In genomic region chr6:142903806-142904205, GRCh38 we compare ENCODE assay signal across 12 cellular contexts. TPM values are rescaled to one million over a fixed set of nuclear protein-coding genes. Genes with fewer than 3 reads are reported as not detected.
DNase-seq lines count a peak whose midpoint lies in the region; ATAC-seq lines count a peak whose summit lies in the region.
"Had no signal": no experiment of that assay in that cellular context is flagged by ENCODE, and none has a peak within 500 bp of the region (broad histone marks: within the 10 kb centered on the region; RNA-seq: fewer than 3 reads in every experiment).

No MANE protein-coding gene starts in this region.

- no peaks in the 10 kb centered on the region for H3K9me3 Mint-ChIP-seq in CD4-positive, CD25-positive, alpha-beta regulatory T cell
- no peaks in the 10 kb centered on the region for H3K9me3 Mint-ChIP-seq in activated naive CD8-positive, alpha-beta T cell (ENCODE audit: low read depth)
- H3K9me3 Mint-ChIP-seq: endodermal cell had no signal

- H3K36me3 ChIP-seq in CD4-positive, CD25-positive, alpha-beta regulatory T cell (ENCODE audit: control insufficient read depth, insufficient read depth, low read length) = no peaks in the 10 kb centered on the region

- H3K36me3 Mint-ChIP-seq in CD4-positive, CD25-positive, alpha-beta regulatory T cell = no peaks in the 10 kb centered on the region
- peaks cover 10% of the 10 kb centered on the region for H3K36me3 Mint-ChIP-seq in activated naive CD8-positive, alpha-beta T cell

- peak overlapping the region in 2 of 3 donors; percentile 94 to 100 for H3K27ac Mint-ChIP-seq in CD4-positive, CD25-positive, alpha-beta regulatory T cell
- H3K27ac Mint-ChIP-seq in activated naive CD8-positive, alpha-beta T cell = no peak overlapping the region
- H3K27ac Mint-ChIP-seq: endodermal cell; stimulated activated naive B cell treated with anti-CD40 and anti-IgM and Interleukin-4, amounts not matched to agents 10 μg/mL and 1 μg/mL and 100 μg/mL, for 72 hours had no signal

- ATAC-seq in CD4-positive, CD25-positive, alpha-beta regulatory T cell (ENCODE audit: low read depth in 2 of 2) = no peak
- no peak for ATAC-seq in HG03159 (IDR thresholded peaks at IDR 0.05; ENCODE audit: unreplicated experiment)
- ATAC-seq in GM19023 (IDR thresholded peaks at IDR 0.05; ENCODE audit: unreplicated experiment) = no peak
- ATAC-seq: stimulated activated naive B cell treated with anti-CD40 and anti-IgM and Interleukin-4, amounts not matched to agents 10 μg/mL and 1 μg/mL and 100 μg/mL, for 72 hours had no signal

- H3K27me3 ChIP-seq in CD4-positive, CD25-positive, alpha-beta regulatory T cell (ENCODE audit: control insufficient read depth, insufficient read depth, low read length) = no peaks in the 10 kb centered on the region

- H3K27me3 Mint-ChIP-seq in CD4-positive, CD25-positive, alpha-beta regulatory T cell = no peaks in the 10 kb centered on the region
- no peaks in the 10 kb centered on the region for H3K27me3 Mint-ChIP-seq in activated naive CD8-positive, alpha-beta T cell
- H3K27me3 Mint-ChIP-seq: stimulated activated naive B cell treated with anti-CD40 and anti-IgM and Interleukin-4, amounts not matched to agents 10 μg/mL and 1 μg/mL and 100 μg/mL, for 72 hours had no signal

- peaks cover 91% of the 10 kb centered on the region for H3K4me1 ChIP-seq in CD4-positive, CD25-positive, alpha-beta regulatory T cell (ENCODE audit: control insufficient read depth, insufficient read depth, low read length, poor library complexity, severe bottlenecking)

- H3K4me3 Mint-ChIP-seq in CD4-positive, CD25-positive, alpha-beta regulatory T cell = peak overlapping the region in 3 of 4 donors; percentile 85 to 89 (median 88)
- peak overlapping the region; percentile 82 for H3K4me3 Mint-ChIP-seq in activated naive CD8-positive, alpha-beta T cell
- H3K4me3 Mint-ChIP-seq: endodermal cell; neural crest cell; stimulated activated naive B cell treated with anti-CD40 and anti-IgM and Interleukin-4, amounts not matched to agents 10 μg/mL and 1 μg/mL and 100 μg/mL, for 72 hours had no signal

- no peaks in the 10 kb centered on the region for H3K9me3 ChIP-seq in CD4-positive, CD25-positive, alpha-beta regulatory T cell (ENCODE audit: control insufficient read depth in 2 of 2, low read length in 2 of 2)

- peak overlapping the region; percentile 92 for H3K27ac ChIP-seq in CD4-positive, CD25-positive, alpha-beta regulatory T cell (ENCODE audit: insufficient read depth, low read length, poor library complexity, severe bottlenecking)

- H3K4me3 ChIP-seq in CD4-positive, CD25-positive, alpha-beta regulatory T cell (ENCODE audit: low read depth, low read length) = peak overlapping the region; percentile 92

- peak in 1 of 3 donors; percentile 55 for DNase-seq in CD4-positive, CD25-positive, alpha-beta regulatory T cell
- peak; percentile 34 for DNase-seq in HT1080 (ENCODE audit: low read depth)
- peak; percentile 34 for DNase-seq in kidney tubule cell (ENCODE audit: low spot score)
- no peak for DNase-seq in Ammon's horn (ENCODE audit: low spot score)
- DNase-seq in GF-D8 (lab: John Stamatoyannopoulos, UW) = no peak
- DNase-seq: endodermal cell; NCI-H1436 treated with DMSO at 0.1 percent for 48 hours; stimulated activated naive B cell treated with anti-CD40 and anti-IgM and Interleukin-4, amounts not matched to agents 10 μg/mL and 1 μg/mL and 100 μg/mL, for 72 hours had no signal

- peaks cover 28 to 80% (median 43%) of the 10 kb centered on the region in 4 donors for H3K4me1 Mint-ChIP-seq in CD4-positive, CD25-positive, alpha-beta regulatory T cell
- H3K4me1 Mint-ChIP-seq in activated naive CD8-positive, alpha-beta T cell (ENCODE audit: low read depth) = peaks cover 30% of the 10 kb centered on the region

RNA-seq across cellular contexts. Expression of gene HIVEP2, which starts 41.2 kb away (rescaled TPM):
- total RNA-seq in CD4-positive, CD25-positive, alpha-beta regulatory T cell = 76.7 TPM
- 10 to 100 TPM in 3 of 4 donors, 1 to 10 TPM in 1; 9.7 to 12.5 (median 11.8) TPM for polyA plus RNA-seq in CD4-positive, CD25-positive, alpha-beta regulatory T cell
- 5.8 and 7.0 TPM in 2 replicates for total RNA-seq in HT1080 (2014; rRNA removed; shearing (Covaris generic))
- polyA plus RNA-seq in HT1080 (2015; cell fraction: cytosol; rRNA removed) = 6.1 and 7.9 TPM in 2 replicates
- 13.0 and 13.5 TPM in 2 replicates for polyA plus RNA-seq in HT1080 (2015; cell fraction: nucleus; rRNA removed)

Comparison
In these comparisons a context has a peak if more than half of its experiments do, and no peak if none do; other contexts are left out.
1. DNase-seq: peak in HT1080 (single experiment) and kidney tubule cell (single experiment); none in Ammon's horn (single experiment) and GF-D8 (single experiment).